8 cellular contexts compared by ENCODE assay signal in the genomic region with DNA sequence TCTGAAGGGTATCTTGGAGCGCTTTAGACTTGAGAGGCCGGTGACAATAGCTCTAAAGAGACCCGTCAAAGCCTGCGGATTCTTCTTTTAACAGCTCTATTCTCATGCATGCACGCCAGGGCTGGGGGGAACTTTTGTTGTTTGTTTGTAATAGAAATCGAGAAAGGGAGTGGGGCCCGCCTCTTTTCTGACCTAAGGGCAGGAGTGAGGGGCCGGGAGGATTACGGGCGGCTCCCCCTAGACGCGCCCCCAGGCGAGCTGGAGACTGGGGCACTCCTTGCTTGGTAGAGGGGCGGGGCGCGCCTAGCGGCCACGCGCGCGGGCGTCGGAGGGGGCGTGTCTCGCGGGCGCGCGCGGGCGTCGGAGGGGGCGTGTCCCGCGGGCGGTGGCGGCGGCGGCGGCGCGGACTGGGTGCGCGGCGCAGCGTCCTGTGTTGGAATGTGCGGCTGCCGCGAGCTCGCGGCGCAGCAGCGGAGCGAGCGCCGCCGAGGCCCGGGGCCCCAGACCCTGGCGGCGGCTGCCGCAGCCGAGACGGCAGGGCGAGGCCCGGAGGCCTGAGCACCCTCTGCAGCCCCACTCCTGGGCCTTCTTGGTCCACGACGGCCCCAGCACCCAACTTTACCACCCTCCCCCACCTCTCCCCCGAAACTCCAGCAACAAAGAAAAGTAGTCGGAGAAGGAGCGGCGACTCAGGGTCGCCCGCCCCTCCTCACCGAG. TPM values are rescaled to one million over a fixed set of nuclear protein-coding genes. Genes with fewer than 3 reads are reported as not detected.
DNase-seq lines count a peak whose midpoint lies in the region; FAIRE-seq and TF ChIP-seq lines count a peak whose summit lies in the region.

A gene with protein sequence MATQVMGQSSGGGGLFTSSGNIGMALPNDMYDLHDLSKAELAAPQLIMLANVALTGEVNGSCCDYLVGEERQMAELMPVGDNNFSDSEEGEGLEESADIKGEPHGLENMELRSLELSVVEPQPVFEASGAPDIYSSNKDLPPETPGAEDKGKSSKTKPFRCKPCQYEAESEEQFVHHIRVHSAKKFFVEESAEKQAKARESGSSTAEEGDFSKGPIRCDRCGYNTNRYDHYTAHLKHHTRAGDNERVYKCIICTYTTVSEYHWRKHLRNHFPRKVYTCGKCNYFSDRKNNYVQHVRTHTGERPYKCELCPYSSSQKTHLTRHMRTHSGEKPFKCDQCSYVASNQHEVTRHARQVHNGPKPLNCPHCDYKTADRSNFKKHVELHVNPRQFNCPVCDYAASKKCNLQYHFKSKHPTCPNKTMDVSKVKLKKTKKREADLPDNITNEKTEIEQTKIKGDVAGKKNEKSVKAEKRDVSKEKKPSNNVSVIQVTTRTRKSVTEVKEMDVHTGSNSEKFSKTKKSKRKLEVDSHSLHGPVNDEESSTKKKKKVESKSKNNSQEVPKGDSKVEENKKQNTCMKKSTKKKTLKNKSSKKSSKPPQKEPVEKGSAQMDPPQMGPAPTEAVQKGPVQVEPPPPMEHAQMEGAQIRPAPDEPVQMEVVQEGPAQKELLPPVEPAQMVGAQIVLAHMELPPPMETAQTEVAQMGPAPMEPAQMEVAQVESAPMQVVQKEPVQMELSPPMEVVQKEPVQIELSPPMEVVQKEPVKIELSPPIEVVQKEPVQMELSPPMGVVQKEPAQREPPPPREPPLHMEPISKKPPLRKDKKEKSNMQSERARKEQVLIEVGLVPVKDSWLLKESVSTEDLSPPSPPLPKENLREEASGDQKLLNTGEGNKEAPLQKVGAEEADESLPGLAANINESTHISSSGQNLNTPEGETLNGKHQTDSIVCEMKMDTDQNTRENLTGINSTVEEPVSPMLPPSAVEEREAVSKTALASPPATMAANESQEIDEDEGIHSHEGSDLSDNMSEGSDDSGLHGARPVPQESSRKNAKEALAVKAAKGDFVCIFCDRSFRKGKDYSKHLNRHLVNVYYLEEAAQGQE (plus strand): TSS at position 412 of the 717 bp plus-strand sequence. CDS start 2,739 bp downstream, outside the sequence.

- H3K9me3 ChIP-seq in SK-N-SH, result no peaks in the 10 kb centered on the region

- peaks cover 41% of the 10 kb centered on the region for H3K4me1 Mint-ChIP-seq in activated naive CD4-positive, alpha-beta T cell treated with anti-CD3 and anti-CD28 coated beads, Interleukin-2, amount 10 ng/mL, durations not matched to agents 7 days and 5 days

- H3K9me3 Mint-ChIP-seq in activated naive CD4-positive, alpha-beta T cell treated with anti-CD3 and anti-CD28 coated beads, Interleukin-2, amount 10 ng/mL, durations not matched to agents 7 days and 5 days, result no peaks in the 10 kb centered on the region

- H4K20me1 ChIP-seq in SK-N-SH (ENCODE audit: insufficient read depth), result peaks cover 32% of the 10 kb centered on the region

- no peak for TF ChIP-seq EP300 in SK-N-SH (IDR thresholded peaks at IDR 0.05; ENCODE audit: borderline replicate concordance in 1 of 2, low read depth in 1 of 2, low read length in 1 of 2)

- no peak for FAIRE-seq in D721Med (lab: Jason Lieb, UNC)

- peak within 1 kb of the TSS; percentile 94 for H2AFZ ChIP-seq in SK-N-SH (ENCODE audit: low read depth)

- H3K4me3 Mint-ChIP-seq in activated naive CD4-positive, alpha-beta T cell treated with anti-CD3 and anti-CD28 coated beads, Interleukin-2, amount 10 ng/mL, durations not matched to agents 7 days and 5 days, result peak within 1 kb of the TSS; percentile 78

- DNase-seq in D721Med (ENCODE audit: insufficient read length, low spot score) (peak; percentile 53), GM20000 (ENCODE audit: low spot score) (peak; percentile 89), HT-29 (ENCODE audit: low spot score) (peak; percentile 63), SK-N-SH (peak; percentile 92), globus pallidus (ENCODE audit: low spot score) (peak; percentile 72), occipital lobe (lab: John Stamatoyannopoulos, UW) (peak; percentile 27), substantia nigra (lab: John Stamatoyannopoulos, UW) (peak in 46 of 49 donors; percentile 6 to 80 (median 56))
- peak; percentile 81 for DNase-seq in activated naive CD4-positive, alpha-beta T cell treated with anti-CD3 and anti-CD28 coated beads, Interleukin-2, amount 10 ng/mL, durations not matched to agents 7 days and 5 days

- 0% methylated on average over 11 of the region's 74 CpGs for WGBS in SK-N-SH (ENCODE audit: low lambda C conversion rate)

- H3K27me3 ChIP-seq in SK-N-SH (ENCODE audit: insufficient read depth), result no peaks in the 10 kb centered on the region

- POLR2A ChIA-PET in SK-N-SH (lab: Yijun Ruan, JAX), result interaction anchor here (1.0 to 1.4 kb wide), 2 partner anchors 70 to 71 kb away, joined by 3 read pairs; partner anchors contain the start of genes NOA1 and POLR2B

- peaks cover 39% of the 10 kb centered on the region for H3K79me2 ChIP-seq in SK-N-SH (ENCODE audit: insufficient read depth)

- H3K27ac ChIP-seq in SK-N-SH (ENCODE audit: low read depth in 2 of 2, low read length in 1 of 2), result peak within 1 kb of the TSS; percentile 82 to 83
- peak within 1 kb of the TSS; percentile 70 for H3K27ac ChIP-seq in substantia nigra (ENCODE audit: low read depth, low read length, poor library complexity, severe bottlenecking)

- TF ChIP-seq CTCF in D721Med (IDR thresholded peaks at IDR 0.05; ENCODE audit: insufficient read depth, missing control alignments) (no peak), GM20000 (IDR thresholded peaks at IDR 0.05; ENCODE audit: extremely low read depth, missing control alignments) (no peak), SK-N-SH (IDR thresholded peaks at IDR 0.05) (no peak)

- H3K4me1 ChIP-seq in SK-N-SH (ENCODE audit: control insufficient read depth in 1 of 2, insufficient read depth in 2 of 2, low read depth in 1 of 2, low read length in 1 of 2), result peaks cover 0 to 11% of the 10 kb centered on the region in 2 experiments; a peak in 2 of 4 replicates

- peak within 1 kb of the TSS; percentile 87; the same call in 1 of the 2 replicates for H3K9ac ChIP-seq in SK-N-SH

- H3K4me2 ChIP-seq in SK-N-SH, result peak within 1 kb of the TSS; percentile 77

- CTCF ChIA-PET in SK-N-SH (lab: Yijun Ruan, JAX), result interaction anchor here (1.2 to 1.4 kb wide), 2 partner anchors 69 to 70 kb away, joined by 4 read pairs; partner anchors contain the start of gene NOA1
- CTCF ChIA-PET in activated naive CD4-positive, alpha-beta T cell treated with anti-CD3 and anti-CD28 coated beads, Interleukin-2, amount 10 ng/mL, durations not matched to agents 7 days and 5 days (lab: Charles Lee), result no interaction called here

- H3K36me3 Mint-ChIP-seq in activated naive CD4-positive, alpha-beta T cell treated with anti-CD3 and anti-CD28 coated beads, Interleukin-2, amount 10 ng/mL, durations not matched to agents 7 days and 5 days, result peaks cover 23% of the 10 kb centered on the region

- no peaks in the 10 kb centered on the region for H3K9me2 ChIP-seq in SK-N-SH

- peaks cover 9% of the 10 kb centered on the region for H3F3A ChIP-seq in SK-N-SH (replicated peaks; ENCODE audit: insufficient read depth)

- peaks cover 4 to 13% of the 10 kb centered on the region in 2 experiments for H3K36me3 ChIP-seq in SK-N-SH (replicated peaks in 1 of 2; ENCODE audit: control insufficient read depth in 1 of 2, insufficient read depth in 2 of 2, low read length in 1 of 2)

- peak within 1 kb of the TSS; percentile 87 for H3K27ac Mint-ChIP-seq in activated naive CD4-positive, alpha-beta T cell treated with anti-CD3 and anti-CD28 coated beads, Interleukin-2, amount 10 ng/mL, durations not matched to agents 7 days and 5 days

- peak within 1 kb of the TSS; percentile 88 to 90 for H3K4me3 ChIP-seq in SK-N-SH (ENCODE audit: low read depth in 2 of 2, low read length in 1 of 2)

- TF ChIP-seq RAD21 in SK-N-SH (IDR thresholded peaks at IDR 0.05; ENCODE audit: low read length), result no peak

- peaks cover 7% of the 10 kb centered on the region for H3K27me3 Mint-ChIP-seq in activated naive CD4-positive, alpha-beta T cell treated with anti-CD3 and anti-CD28 coated beads, Interleukin-2, amount 10 ng/mL, durations not matched to agents 7 days and 5 days

TF ChIP-seq in SK-N-SH, 30 proteins besides CTCF, POLR2A, EP300 and RAD21:
- TF ChIP-seq CHD2 (IDR thresholded peaks at IDR 0.05; ENCODE audit: low read length, partially characterized antibody), result no peak
- no peak for TF ChIP-seq IRF3 (IDR thresholded peaks at IDR 0.05; ENCODE audit: low read depth, low read length)
- no peak for TF ChIP-seq MXI1 (IDR thresholded peaks at IDR 0.05; ENCODE audit: low read depth, low read length)
- TF ChIP-seq GATA2 (CRISPR knock-in tag; IDR thresholded peaks at IDR 0.05), result no peak
- TF ChIP-seq SIN3A (IDR thresholded peaks at IDR 0.05; ENCODE audit: borderline replicate concordance, low read depth, low read length), result no peak
- peak; percentile 53 for TF ChIP-seq NRF1 (IDR thresholded peaks at IDR 0.05; ENCODE audit: low read depth, low read length)
- TF ChIP-seq GABPA (IDR thresholded peaks at IDR 0.05; ENCODE audit: low read depth), result no peak
- no peak for TF ChIP-seq NFIC (IDR thresholded peaks at IDR 0.05; ENCODE audit: borderline replicate concordance)
- TF ChIP-seq, protein P1, sequence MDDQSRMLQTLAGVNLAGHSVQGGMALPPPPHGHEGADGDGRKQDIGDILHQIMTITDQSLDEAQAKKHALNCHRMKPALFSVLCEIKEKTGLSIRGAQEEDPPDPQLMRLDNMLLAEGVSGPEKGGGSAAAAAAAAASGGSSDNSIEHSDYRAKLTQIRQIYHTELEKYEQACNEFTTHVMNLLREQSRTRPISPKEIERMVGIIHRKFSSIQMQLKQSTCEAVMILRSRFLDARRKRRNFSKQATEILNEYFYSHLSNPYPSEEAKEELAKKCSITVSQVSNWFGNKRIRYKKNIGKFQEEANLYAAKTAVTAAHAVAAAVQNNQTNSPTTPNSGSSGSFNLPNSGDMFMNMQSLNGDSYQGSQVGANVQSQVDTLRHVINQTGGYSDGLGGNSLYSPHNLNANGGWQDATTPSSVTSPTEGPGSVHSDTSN (IDR thresholded peaks at IDR 0.05), result no peak
- TF ChIP-seq RCOR1 (IDR thresholded peaks at IDR 0.05; ENCODE audit: low read length), result peak; percentile 44; the same call in 1 of the 2 replicates
TF ChIP-seq in SK-N-SH: peak in this region for 2.

RNA-seq across cellular contexts. Expression of the gene that starts here (rescaled TPM):
- 22.0 and 22.4 TPM in 2 replicates for total RNA-seq in HT-29 (2014; rRNA removed; shearing (Covaris generic))
- polyA plus RNA-seq in SK-N-SH (2012; rRNA removed), result 6.0 and 7.9 TPM in 2 replicates
- 8.6 and 9.5 TPM in 2 replicates for polyA plus RNA-seq in SK-N-SH (2012; cell fraction: cytosol; rRNA removed)
- polyA plus RNA-seq in SK-N-SH (2012; cell fraction: nucleus; rRNA removed), result 3.3 and 7.6 TPM in 2 replicates
- total RNA-seq in occipital lobe, result 7.8 TPM

Comparison
In these comparisons a context has a peak if more than half of its experiments do, and no peak if none do; other contexts are left out.
1. Peak in every context shown above with its lines: DNase-seq, H3K4me3 ChIP-seq and H3K27ac ChIP-seq.
2. DNase-seq: peak in every context shown above with its lines; median percentile 92 in SK-N-SH; 89 in GM20000; 81 in activated naive CD4-positive, alpha-beta T cell treated with anti-CD3 and anti-CD28 coated beads, Interleukin-2, amount 10 ng/mL, durations not matched to agents 7 days and 5 days; 72 in globus pallidus; 63 in HT-29; 56 in substantia nigra; 53 in D721Med; 27 in occipital lobe.